In genomic region chr10:125281091-125281490, GRCh38 we compare ENCODE assay signal across 24 cellular contexts.
DNase-seq lines count a peak whose midpoint lies in the region; ATAC-seq and TF ChIP-seq lines count a peak whose summit lies in the region.
"Had no signal": no experiment of that assay in that cellular context is flagged by ENCODE, and none has a peak within 500 bp of the region (broad histone marks: within the 10 kb centered on the region; RNA-seq: fewer than 3 reads in every experiment).

No MANE protein-coding gene starts in this region.

- no peaks in the 10 kb centered on the region for H3K23me2 ChIP-seq in H9 (ENCODE audit: insufficient read length, low read depth, low read length, poor library complexity, severe bottlenecking)

- H3K4me1 ChIP-seq in colonic mucosa (no peaks in the 10 kb centered on the region), mucosa of descending colon (ENCODE audit: low read depth) (peaks cover 6% of the 10 kb centered on the region), H9 (ENCODE audit: insufficient read depth, low read length) (no peaks in the 10 kb centered on the region), neuronal stem cell (ENCODE audit: control insufficient read depth in 2 of 2, insufficient read depth in 1 of 2, low read depth in 1 of 2, low read length in 2 of 2) (peaks cover 0 to 5% of the 10 kb centered on the region in 2 donors)
- H3K4me1 ChIP-seq: A549, BE2C had no signal

- no peak overlapping the region for H3K56ac ChIP-seq in H9 (ENCODE audit: insufficient read length, low read depth, low read length)

- H3K79me1 ChIP-seq in H9 (ENCODE audit: insufficient read depth, low read depth, low read length, poor library complexity, severe bottlenecking) (no peaks in the 10 kb centered on the region), neuronal stem cell (ENCODE audit: low read depth, low read length) (no peaks in the 10 kb centered on the region)

- peaks cover 32% of the 10 kb centered on the region for H3K27me3 Mint-ChIP-seq in H9 (ENCODE audit: low read depth)

- H2BK120ac ChIP-seq in H9 (ENCODE audit: low read depth, low read length, poor library complexity, severe bottlenecking) (no peak overlapping the region), neuronal stem cell (ENCODE audit: low read depth, low read length) (no peak overlapping the region)

- H3K4me2 ChIP-seq in H9 (ENCODE audit: insufficient read depth, insufficient read length, low read length) (no peak overlapping the region), neuronal stem cell (ENCODE audit: insufficient read depth, low read length, poor library complexity, severe bottlenecking) (no peak overlapping the region)
- H3K4me2 ChIP-seq: A549, BLaER1 had no signal

- intact Hi-C loops in colonic mucosa (cut with DNase I) = no loop called here
- intact Hi-C loops in left colon (cut with DNase I, micrococcal nuclease) = no loop called here
- intact Hi-C loops in mucosa of descending colon (cut with DNase I, micrococcal nuclease) = no loop called here

- no peak overlapping the region for H3T11ph ChIP-seq in H9 (ENCODE audit: low read length)

- no peak overlapping the region for H3K4me3 ChIP-seq in colonic mucosa
- no peak overlapping the region for H3K4me3 ChIP-seq in mucosa of descending colon
- H3K4me3 ChIP-seq in neuronal stem cell (ENCODE audit: low read length in 2 of 2) = no peak overlapping the region
- H3K4me3 ChIP-seq: A549, BLaER1, GM12878 had no signal

- no peak overlapping the region for H3K4me3 Mint-ChIP-seq in H9
- H3K4me3 Mint-ChIP-seq: CD14-positive monocyte; CD4-positive, alpha-beta memory T cell; CD4-positive, CD25-positive, alpha-beta regulatory T cell; CD8-positive, alpha-beta memory T cell had no signal

- H3K36me3 Mint-ChIP-seq in H9 (ENCODE audit: insufficient read depth in 1 of 3, low read depth in 3 of 3) = peaks cover under 1 to 2% (median under 1%) of the 10 kb centered on the region in 3 experiments; a peak in 6 of 7 replicates
- H3K36me3 Mint-ChIP-seq: CD14-positive monocyte; CD4-positive, alpha-beta memory T cell; CD4-positive, CD25-positive, alpha-beta regulatory T cell had no signal

- TF ChIP-seq CTCF in colonic mucosa (IDR thresholded peaks at IDR 0.05) (no peak), mucosa of descending colon (IDR thresholded peaks at IDR 0.05) (no peak), omental fat pad (IDR thresholded peaks at IDR 0.05) (no peak), H9 (conservative IDR thresholded peaks at IDR 0.05) (no peak)

- H2BK5ac ChIP-seq in H9 (ENCODE audit: insufficient read length, low read length) = no peak overlapping the region
- no peak overlapping the region for H2BK5ac ChIP-seq in neuronal stem cell (ENCODE audit: low read length)

- no peak overlapping the region for H3K18ac ChIP-seq in H9 (ENCODE audit: insufficient read length, low read depth, low read length)
- no peak overlapping the region for H3K18ac ChIP-seq in neuronal stem cell (ENCODE audit: low read length)

- H3K27ac ChIP-seq in colonic mucosa (no peak overlapping the region), H9 (ENCODE audit: insufficient read length, low read depth, low read length) (no peak overlapping the region), neuronal stem cell (replicated peaks; ENCODE audit: low read length) (no peak overlapping the region)
- H3K27ac ChIP-seq: 22Rv1, A549, BLaER1 had no signal

- H2BK20ac ChIP-seq in H9 (ENCODE audit: low read depth, low read length, poor library complexity, severe bottlenecking) = no peak overlapping the region

- no peak overlapping the region for H3K9ac ChIP-seq in colonic mucosa (ENCODE audit: low read depth in 2 of 2, low read length in 2 of 2)
- no peak overlapping the region for H3K9ac ChIP-seq in H9 (ENCODE audit: extremely low read depth, insufficient read length, low read length)
- no peak overlapping the region for H3K9ac ChIP-seq in neuronal stem cell (ENCODE audit: low read depth, low read length, poor library complexity)
- H3K9ac ChIP-seq: BLaER1 had no signal

- H4K8ac ChIP-seq in H9 (replicated peaks; ENCODE audit: insufficient read length, low read depth, low read length) (no peak overlapping the region), neuronal stem cell (ENCODE audit: low read depth, low read length) (no peak overlapping the region)

- peak; percentile 37 for DNase-seq in colonic mucosa
- no peak for DNase-seq in left colon
- DNase-seq in mucosa of descending colon = no peak
- no peak for DNase-seq in omental fat pad (ENCODE audit: low spot score)
- no peak for DNase-seq in H9
- DNase-seq in neuronal stem cell (ENCODE audit: low spot score) = no peak
- DNase-seq: BE2C; C1 segment of cervical spinal cord; CD4-positive, alpha-beta memory T cell; CD4-positive, CD25-positive, alpha-beta regulatory T cell; CD8-positive, alpha-beta memory T cell; COR-L47; DMS 273 treated with DMSO at 0.1 percent for 48 hours; DMS153; DMS53; DMS79; DND-41; EL; GDM1 had no signal

- no peaks in the 10 kb centered on the region for H3K79me2 ChIP-seq in H9 (ENCODE audit: insufficient read depth, low read length)

- H3K4ac ChIP-seq in H9 (ENCODE audit: low read depth, low read length) (no peak overlapping the region), neuronal stem cell (ENCODE audit: low read length) (no peak overlapping the region)

- H3K14ac ChIP-seq in H9 (ENCODE audit: insufficient read depth, low read length) (no peak overlapping the region), neuronal stem cell (ENCODE audit: low read length) (no peak overlapping the region)

- peaks cover 0 to 3% of the 10 kb centered on the region in 2 experiments; a peak in 1 of 4 replicates for H3K4me1 Mint-ChIP-seq in H9
- H3K4me1 Mint-ChIP-seq: CD14-positive monocyte; CD4-positive, alpha-beta memory T cell; CD8-positive, alpha-beta memory T cell had no signal

- H4K5ac ChIP-seq in H9 (ENCODE audit: insufficient read length, low read depth, low read length) = no peak overlapping the region

- H2BK12ac ChIP-seq in H9 (ENCODE audit: insufficient read length, low read depth, low read length) (no peak overlapping the region), neuronal stem cell (ENCODE audit: low read length) (no peak overlapping the region)

- H3K36me3 ChIP-seq in colonic mucosa (no peaks in the 10 kb centered on the region), mucosa of descending colon (ENCODE audit: low read depth) (no peaks in the 10 kb centered on the region), neuronal stem cell (replicated peaks in 1 of 2; ENCODE audit: control insufficient read depth in 2 of 2, insufficient read depth in 2 of 2, low read length in 2 of 2) (peaks cover 0 to 1% of the 10 kb centered on the region in 2 donors)
- H3K36me3 ChIP-seq: BE2C, BLaER1 had no signal

- H4K20me1 ChIP-seq in H9 (ENCODE audit: control insufficient read depth, insufficient read depth, insufficient read length) = no peaks in the 10 kb centered on the region
- H4K20me1 ChIP-seq: BLaER1 had no signal

- no peak overlapping the region for H2BK15ac ChIP-seq in H9 (ENCODE audit: low read depth, low read length)
- no peak overlapping the region for H2BK15ac ChIP-seq in neuronal stem cell (ENCODE audit: low read length)

- H3K27ac Mint-ChIP-seq in H9 = no peak overlapping the region
- H3K27ac Mint-ChIP-seq: CD14-positive monocyte; CD4-positive, alpha-beta memory T cell; CD4-positive, CD25-positive, alpha-beta regulatory T cell; CD8-positive, alpha-beta memory T cell had no signal

- H3K9me3 Mint-ChIP-seq in H9 = peaks cover 2 to 4% of the 10 kb centered on the region in 2 experiments

- H2AFZ ChIP-seq in H9 (ENCODE audit: low read length) (no peak overlapping the region), neuronal stem cell (ENCODE audit: low read length) (no peak overlapping the region)

- no peak overlapping the region for H4K91ac ChIP-seq in H9 (ENCODE audit: insufficient read length, low read depth, low read length)
- no peak overlapping the region for H4K91ac ChIP-seq in neuronal stem cell (ENCODE audit: low read depth, low read length, poor library complexity)

- no CpG with 5 or more reads among the region's 6 CpGs for WGBS in H9 (ENCODE audit: extremely low coverage, insufficient read length, low lambda C conversion rate)
- WGBS in neuronal stem cell (ENCODE audit: extremely low coverage in 2 of 2, insufficient read length in 2 of 2, insufficient replicate concordance in 1 of 2), 2 donors = no CpG with 5 or more reads among the region's 6 CpGs

- ATAC-seq in left colon (peak; percentile 41), mucosa of descending colon (peak; percentile 61), omental fat pad (ENCODE audit: low FRiP score) (no peak)
- ATAC-seq: A549, GM12878 had no signal

- H3K27me3 ChIP-seq in colonic mucosa (no peaks in the 10 kb centered on the region), H9 (ENCODE audit: insufficient read depth, low read length) (no peaks in the 10 kb centered on the region), neuronal stem cell (ENCODE audit: control insufficient read depth in 3 of 3, insufficient read depth in 3 of 3, low read depth in 1 of 3, low read length in 3 of 3) (no peaks in the 10 kb centered on the region)
- H3K27me3 ChIP-seq: BE2C, BLaER1 had no signal

- H3K23ac ChIP-seq in H9 (ENCODE audit: insufficient read length, low read depth, low read length) (no peak overlapping the region), neuronal stem cell (ENCODE audit: low read depth, low read length, poor library complexity) (no peak overlapping the region)

- H2AK5ac ChIP-seq in H9 (ENCODE audit: insufficient read length, low read length) = no peak overlapping the region
- H2AK5ac ChIP-seq in neuronal stem cell (ENCODE audit: low read depth, low read length) = no peak overlapping the region

- H3K9me3 ChIP-seq in colonic mucosa (no peaks in the 10 kb centered on the region), mucosa of descending colon (peaks cover 3% of the 10 kb centered on the region), H9 (ENCODE audit: control insufficient read depth, low read depth, low read length) (no peaks in the 10 kb centered on the region), neuronal stem cell (replicated peaks in 1 of 2; ENCODE audit: control insufficient read depth in 2 of 2, insufficient read depth in 1 of 2, low read depth in 1 of 2, low read length in 2 of 2) (peaks cover 0 to 2% of the 10 kb centered on the region in 2 donors)
- H3K9me3 ChIP-seq: BE2C had no signal
